Comparison of ENCODE assay signal across 36 cellular contexts in the genomic region with DNA sequence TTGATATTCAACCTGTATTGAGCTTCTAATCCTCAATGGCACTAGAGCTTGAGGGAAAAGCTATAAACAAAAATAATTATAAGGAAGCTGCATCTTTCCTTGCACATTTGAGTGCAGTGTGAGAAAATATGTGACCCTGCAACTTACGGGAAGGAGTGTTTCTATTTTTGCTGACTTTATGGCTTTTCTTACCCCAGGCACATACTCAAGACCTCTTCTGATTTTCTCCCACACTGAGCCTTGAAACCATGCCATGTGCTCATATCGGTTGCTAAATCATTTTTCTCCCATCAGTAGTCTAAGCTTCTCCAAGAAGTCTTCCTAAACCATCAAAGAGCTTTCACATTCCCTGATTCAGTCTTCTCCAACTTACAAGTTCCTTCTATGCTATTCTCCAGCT.
"Had no signal": no experiment of that assay in that cellular context is flagged by ENCODE, and none has a peak within 500 bp of the region (broad histone marks: within the 10 kb centered on the region; RNA-seq: fewer than 3 reads in every experiment).

No MANE protein-coding gene starts in this region.

- H3K27me3 Mint-ChIP-seq: activated CD4-positive, alpha-beta memory T cell treated with anti-CD3 and anti-CD28 coated beads for 36 hours; activated CD4-positive, alpha-beta T cell treated with anti-CD3 and anti-CD28 coated beads, Interleukin-2, amount 10 ng/mL, durations not matched to agents 24 days and 14 days; effector memory CD8-positive, alpha-beta T cell had no signal

- DNase-seq: activated CD4-positive, alpha-beta memory T cell treated with anti-CD3 and anti-CD28 coated beads for 36 hours; activated CD4-positive, alpha-beta T cell treated with anti-CD3 and anti-CD28 coated beads for 36 hours; activated CD4-positive, alpha-beta T cell treated with anti-CD3 and anti-CD28 coated beads, Interleukin-2, amount 10 ng/mL, durations not matched to agents 24 days and 14 days; activated CD4-positive, CD25-positive, alpha-beta regulatory T cell; activated CD4-positive, CD25-positive, alpha-beta regulatory T cell treated with anti-CD3 and anti-CD28 coated beads, Interleukin-2, amount 50 U/mL, for 72 hours; activated CD8-positive, alpha-beta memory T cell treated with anti-CD3 and anti-CD28 coated beads, Interleukin-2, amount 10 ng/mL, durations not matched to agents 7 days and 5 days; activated CD8-positive, alpha-beta memory T cell treated with anti-CD3 and anti-CD28 coated beads, Interleukin-2, amount 50 U/mL, for 4 hours; activated CD8-positive, alpha-beta T cell treated with anti-CD3 and anti-CD28 coated beads, Interleukin-2, amount 10 ng/mL, durations not matched to agents 7 days and 5 days; activated effector memory CD4-positive, alpha-beta T cell treated with anti-CD3 and anti-CD28 coated beads, Interleukin-2, amount 50 U/mL, for 16 hours; activated naive CD4-positive, alpha-beta T cell treated with anti-CD3 and anti-CD28 coated beads for 36 hours; activated naive CD8-positive, alpha-beta T cell treated with anti-CD3 and anti-CD28 coated beads for 36 hours; activated naive CD8-positive, alpha-beta T cell treated with anti-CD3 and anti-CD28 coated beads, Interleukin-2, amount 50 U/mL, for 24 hours; activated T-cell treated with anti-CD3 and anti-CD28 coated beads, Interleukin-2, amount 50 U/mL, for 1 hour; activated T-cell treated with anti-CD3 and anti-CD28 coated beads, Interleukin-2, amount 50 U/mL, for 48 hours; amygdala; central memory CD4-positive, alpha-beta T cell; cerebellar nuclear complex; cortex of kidney; dermis blood vessel endothelial cell; effector CD4-positive, alpha-beta T cell; effector memory CD8-positive, alpha-beta T cell; erythroblast; foreskin fibroblast; head of caudate nucleus; T-helper 2 cell had no signal

- H3K36me3 Mint-ChIP-seq: activated CD4-positive, alpha-beta memory T cell treated with anti-CD3 and anti-CD28 coated beads for 36 hours; activated CD8-positive, alpha-beta memory T cell treated with anti-CD3 and anti-CD28 coated beads, Interleukin-2, amount 10 ng/mL, durations not matched to agents 7 days and 5 days; activated naive CD4-positive, alpha-beta T cell treated with anti-CD3 and anti-CD28 coated beads, Interleukin-2, amount 50 U/mL, for 24 hours; activated naive CD8-positive, alpha-beta T cell treated with anti-CD3 and anti-CD28 coated beads for 36 hours; brain had no signal

- H3K9me3 Mint-ChIP-seq: activated CD4-positive, alpha-beta memory T cell treated with anti-CD3 and anti-CD28 coated beads for 36 hours; activated CD4-positive, alpha-beta T cell treated with anti-CD3 and anti-CD28 coated beads, Interleukin-2, amount 10 ng/mL, durations not matched to agents 24 days and 14 days; activated naive CD4-positive, alpha-beta T cell treated with anti-CD3 and anti-CD28 coated beads for 36 hours; activated naive CD4-positive, alpha-beta T cell treated with anti-CD3 and anti-CD28 coated beads, Interleukin-2, amount 50 U/mL, for 24 hours; activated naive CD8-positive, alpha-beta T cell treated with anti-CD3 and anti-CD28 coated beads for 36 hours; activated naive CD8-positive, alpha-beta T cell treated with anti-CD3 and anti-CD28 coated beads, Interleukin-2, amount 50 U/mL, for 24 hours; activated T-helper 1 cell treated with anti-CD3 and anti-CD28 coated beads, Interleukin-12 subunit alpha, Interleukin-12 subunit beta, Interleukin-2, Interleukin-4 antibody, amounts not matched to agents 30 ng/mL and 10 ng/mL and 1 ng/mL, durations not matched to agents 14 hours and 24 hours and 36 hours; activated T-helper 2 cell treated with anti-CD3 and anti-CD28 coated beads, Interferon-gamma antibody, Interleukin-2, Interleukin-4, amounts not matched to agents 10 μg/mL and 5 μg/mL and 100 μg/mL, durations not matched to agents 14 hours and 24 hours and 36 hours; brain; effector memory CD8-positive, alpha-beta T cell had no signal

- H3K4me3 Mint-ChIP-seq: activated CD4-positive, alpha-beta memory T cell treated with anti-CD3 and anti-CD28 coated beads for 36 hours; activated CD4-positive, alpha-beta T cell treated with anti-CD3 and anti-CD28 coated beads for 36 hours; activated CD4-positive, alpha-beta T cell treated with anti-CD3 and anti-CD28 coated beads, Interleukin-2, amount 10 ng/mL, durations not matched to agents 24 days and 14 days; activated CD8-positive, alpha-beta memory T cell treated with anti-CD3 and anti-CD28 coated beads, Interleukin-2, amount 10 ng/mL, durations not matched to agents 7 days and 5 days; activated CD8-positive, alpha-beta T cell treated with anti-CD3 and anti-CD28 coated beads, Interleukin-2, amount 10 ng/mL, durations not matched to agents 7 days and 5 days; activated naive CD4-positive, alpha-beta T cell treated with anti-CD3 and anti-CD28 coated beads for 36 hours; activated naive CD4-positive, alpha-beta T cell treated with anti-CD3 and anti-CD28 coated beads, Interleukin-2, amount 50 U/mL, for 24 hours; activated naive CD8-positive, alpha-beta T cell treated with anti-CD3 and anti-CD28 coated beads for 36 hours; activated naive CD8-positive, alpha-beta T cell treated with anti-CD3 and anti-CD28 coated beads, Interleukin-2, amount 50 U/mL, for 24 hours; activated T-helper 1 cell treated with anti-CD3 and anti-CD28 coated beads, Interleukin-12 subunit alpha, Interleukin-12 subunit beta, Interleukin-2, Interleukin-4 antibody, amounts not matched to agents 30 ng/mL and 10 ng/mL and 1 ng/mL, durations not matched to agents 14 hours and 24 hours and 36 hours; brain; effector memory CD8-positive, alpha-beta T cell had no signal

- H3K4me3 ChIP-seq: adrenal gland, ascending aorta, breast epithelium, cardiac muscle cell, esophagus muscularis mucosa had no signal

- H3K4me1 Mint-ChIP-seq: activated CD4-positive, alpha-beta T cell treated with anti-CD3 and anti-CD28 coated beads for 36 hours; activated CD4-positive, alpha-beta T cell treated with anti-CD3 and anti-CD28 coated beads, Interleukin-2, amount 10 ng/mL, durations not matched to agents 24 days and 14 days; activated CD8-positive, alpha-beta memory T cell treated with anti-CD3 and anti-CD28 coated beads, Interleukin-2, amount 10 ng/mL, durations not matched to agents 7 days and 5 days; activated naive CD4-positive, alpha-beta T cell treated with anti-CD3 and anti-CD28 coated beads, Interleukin-2, amount 50 U/mL, for 24 hours; activated naive CD8-positive, alpha-beta T cell treated with anti-CD3 and anti-CD28 coated beads for 36 hours; activated naive CD8-positive, alpha-beta T cell treated with anti-CD3 and anti-CD28 coated beads, Interleukin-2, amount 50 U/mL, for 24 hours; brain had no signal

- H3K27ac Mint-ChIP-seq: activated CD4-positive, alpha-beta memory T cell treated with anti-CD3 and anti-CD28 coated beads for 36 hours; activated CD4-positive, alpha-beta T cell treated with anti-CD3 and anti-CD28 coated beads for 36 hours; activated CD4-positive, alpha-beta T cell treated with anti-CD3 and anti-CD28 coated beads, Interleukin-2, amount 10 ng/mL, durations not matched to agents 24 days and 14 days; activated CD8-positive, alpha-beta memory T cell treated with anti-CD3 and anti-CD28 coated beads, Interleukin-2, amount 10 ng/mL, durations not matched to agents 7 days and 5 days; activated CD8-positive, alpha-beta T cell treated with anti-CD3 and anti-CD28 coated beads, Interleukin-2, amount 10 ng/mL, durations not matched to agents 7 days and 5 days; activated naive CD4-positive, alpha-beta T cell treated with anti-CD3 and anti-CD28 coated beads for 36 hours; activated naive CD4-positive, alpha-beta T cell treated with anti-CD3 and anti-CD28 coated beads, Interleukin-2, amount 50 U/mL, for 24 hours; activated naive CD8-positive, alpha-beta T cell treated with anti-CD3 and anti-CD28 coated beads for 36 hours; activated naive CD8-positive, alpha-beta T cell treated with anti-CD3 and anti-CD28 coated beads, Interleukin-2, amount 50 U/mL, for 24 hours; activated T-helper 1 cell treated with anti-CD3 and anti-CD28 coated beads, Interleukin-12 subunit alpha, Interleukin-12 subunit beta, Interleukin-2, Interleukin-4 antibody, amounts not matched to agents 30 ng/mL and 10 ng/mL and 1 ng/mL, durations not matched to agents 14 hours and 24 hours and 36 hours; activated T-helper 2 cell treated with anti-CD3 and anti-CD28 coated beads, Interferon-gamma antibody, Interleukin-2, Interleukin-4, amounts not matched to agents 10 μg/mL and 5 μg/mL and 100 μg/mL, durations not matched to agents 14 hours and 24 hours and 36 hours; brain; effector memory CD8-positive, alpha-beta T cell had no signal

- FAIRE-seq: colon, frontal cortex had no signal

- ATAC-seq: activated CD4-positive, alpha-beta T cell treated with anti-CD3 and anti-CD28 coated beads for 36 hours; activated CD8-positive, alpha-beta memory T cell treated with anti-CD3 and anti-CD28 coated beads, Interleukin-2, amount 10 ng/mL, durations not matched to agents 7 days and 5 days; activated CD8-positive, alpha-beta T cell treated with anti-CD3 and anti-CD28 coated beads, Interleukin-2, amount 10 ng/mL, durations not matched to agents 7 days and 5 days; activated naive CD8-positive, alpha-beta T cell treated with anti-CD3 and anti-CD28 coated beads, Interleukin-2, amount 50 U/mL, for 24 hours; effector memory CD8-positive, alpha-beta T cell had no signal
